Comparison of ENCODE assay signal across 14 cellular contexts in genomic region chr15:48642795-48643194, GRCh38. TPM values are rescaled to one million over a fixed set of nuclear protein-coding genes. Genes with fewer than 3 reads are reported as not detected.
DNase-seq lines count a peak whose midpoint lies in the region; ATAC-seq and TF ChIP-seq lines count a peak whose summit lies in the region.
"Had no signal": no experiment of that assay in that cellular context is flagged by ENCODE, and none has a peak within 500 bp of the region (broad histone marks: within the 10 kb centered on the region; RNA-seq: fewer than 3 reads in every experiment).

No MANE protein-coding gene starts in this region.

- no peaks in the 10 kb centered on the region for H3K9me3 ChIP-seq in BLaER1 treated with 17β-estradiol and CSF1 and Interleukin-3, amounts not matched to agents 10 nM and 100 nM (replicated peaks in 1 of 11)
- H3K9me3 ChIP-seq in hepatocyte (ENCODE audit: low read depth) (no peaks in the 10 kb centered on the region), Caco-2 (no peaks in the 10 kb centered on the region)
- no peaks in the 10 kb centered on the region for H3K9me3 ChIP-seq in CD4-positive, alpha-beta T cell (ENCODE audit: control insufficient read depth, low read length)

- BruUV-seq in Caco-2 (replicated peaks; lab: Mats Ljungman, UMichigan) = no TSS peak

- peaks cover 65% of the 10 kb centered on the region for H3K79me2 ChIP-seq in hepatocyte

- intact Hi-C loops in Caco-2 (cut with micrococcal nuclease; ENCODE audit: unreplicated experiment) = loop anchor here (10.0 kb wide), 1 partner anchor 288 kb away; no protein-coding TSS in a partner anchor
- intact Hi-C loops in CD4-positive, alpha-beta T cell (cut with DNase I, micrococcal nuclease) = no loop called here

- TF ChIP-seq CTCF in WI38 (IDR thresholded peaks at IDR 0.05; ENCODE audit: low read depth, low read length) (no peak), hepatocyte (IDR thresholded peaks at IDR 0.05; ENCODE audit: poor library complexity) (no peak), Caco-2 (IDR thresholded peaks at IDR 0.05; ENCODE audit: insufficient read depth in 1 of 2, low read depth in 1 of 2, low read length in 1 of 2, severe bottlenecking in 1 of 2, unreplicated experiment in 1 of 2) (no peak)
- TF ChIP-seq CTCF in CD4-positive, alpha-beta T cell (IDR thresholded peaks at IDR 0.05) = no peak

- H3K9me2 ChIP-seq in hepatocyte (replicated peaks; ENCODE audit: insufficient read depth) = no peaks in the 10 kb centered on the region

- peaks cover 9 to 32% (median 20%) of the 10 kb centered on the region in 10 experiments for H3K4me1 ChIP-seq in BLaER1 treated with 17β-estradiol and CSF1 and Interleukin-3, amounts not matched to agents 10 nM and 100 nM
- H3K4me1 ChIP-seq in hepatocyte (ENCODE audit: insufficient read depth) (no peaks in the 10 kb centered on the region), Caco-2 (no peaks in the 10 kb centered on the region)

- H2AFZ ChIP-seq in hepatocyte = no peak overlapping the region

- no peaks in the 10 kb centered on the region for H3K4me1 Mint-ChIP-seq in Caco-2 (ENCODE audit: low read depth, unreplicated experiment)
- no peaks in the 10 kb centered on the region for H3K4me1 Mint-ChIP-seq in CD4-positive, alpha-beta T cell (ENCODE audit: low read depth)
- H3K4me1 Mint-ChIP-seq: central memory CD8-positive, alpha-beta T cell had no signal

- H3K27me3 ChIP-seq in BLaER1 treated with 17β-estradiol and CSF1 and Interleukin-3, amounts not matched to agents 10 nM and 100 nM = peaks cover 48 to 52% (median 52%) of the 10 kb centered on the region in 11 experiments
- H3K27me3 ChIP-seq in hepatocyte = peaks cover 25% of the 10 kb centered on the region
- H3K27me3 ChIP-seq in Caco-2 (replicated peaks; ENCODE audit: control insufficient read depth, insufficient read depth, low read length) = no peaks in the 10 kb centered on the region
- H3K27me3 ChIP-seq in CD4-positive, alpha-beta T cell (ENCODE audit: control insufficient read depth, insufficient read depth, low read length) = peaks cover 41% of the 10 kb centered on the region

- H3K27ac Mint-ChIP-seq in Caco-2 (ENCODE audit: unreplicated experiment) = no peak overlapping the region
- no peak overlapping the region for H3K27ac Mint-ChIP-seq in CD4-positive, alpha-beta T cell
- H3K27ac Mint-ChIP-seq: activated B cell treated with CpG ODN at 0.5 μM for 24 hours, CD14-positive monocyte had no signal

- H3K36me3 Mint-ChIP-seq in Caco-2 (ENCODE audit: insufficient read depth, unreplicated experiment) = no peaks in the 10 kb centered on the region
- no peaks in the 10 kb centered on the region for H3K36me3 Mint-ChIP-seq in CD4-positive, alpha-beta T cell (ENCODE audit: low read depth)
- H3K36me3 Mint-ChIP-seq: CD14-positive monocyte had no signal

- no peak for ATAC-seq in CD4-positive, alpha-beta T cell (ENCODE audit: poor library complexity)

- H3K36me3 ChIP-seq in BLaER1 treated with 17β-estradiol and CSF1 and Interleukin-3, amounts not matched to agents 10 nM and 100 nM = no peaks in the 10 kb centered on the region
- no peaks in the 10 kb centered on the region for H3K36me3 ChIP-seq in hepatocyte (replicated peaks; ENCODE audit: insufficient read depth, low read depth)
- H3K36me3 ChIP-seq in Caco-2 (ENCODE audit: control insufficient read depth, insufficient read depth, low read length) = no peaks in the 10 kb centered on the region

- peak overlapping the region in 8 of 11 experiments; percentile 4 to 64 (median 34); a peak in 10 of 22 replicates for H3K4me2 ChIP-seq in BLaER1 treated with 17β-estradiol and CSF1 and Interleukin-3, amounts not matched to agents 10 nM and 100 nM
- peak overlapping the region; percentile 87 for H3K4me2 ChIP-seq in hepatocyte

- no peak overlapping the region for H3K9ac ChIP-seq in BLaER1 treated with 17β-estradiol and CSF1 and Interleukin-3, amounts not matched to agents 10 nM and 100 nM

- no peak overlapping the region for H3K4me3 Mint-ChIP-seq in Caco-2 (ENCODE audit: unreplicated experiment)
- H3K4me3 Mint-ChIP-seq in CD4-positive, alpha-beta T cell = no peak overlapping the region
- H3K4me3 Mint-ChIP-seq: activated B cell treated with CpG ODN at 0.5 μM for 24 hours; central memory CD8-positive, alpha-beta T cell had no signal

- POLR2A ChIA-PET in Caco-2 (lab: Charles Lee) = no interaction called here
- POLR2A ChIA-PET in CD4-positive, alpha-beta T cell (lab: Charles Lee) = no interaction called here

- H3K9me3 Mint-ChIP-seq in Caco-2 (ENCODE audit: unreplicated experiment) = no peaks in the 10 kb centered on the region
- H3K9me3 Mint-ChIP-seq in CD4-positive, alpha-beta T cell = no peaks in the 10 kb centered on the region
- H3K9me3 Mint-ChIP-seq: activated B cell treated with CpG ODN at 0.5 μM for 24 hours; central memory CD8-positive, alpha-beta T cell had no signal

- CTCF ChIA-PET in Caco-2 (lab: Charles Lee) = no interaction called here
- CTCF ChIA-PET in CD4-positive, alpha-beta T cell (lab: Charles Lee) = no interaction called here

- H4K20me1 ChIP-seq in BLaER1 treated with 17β-estradiol and CSF1 and Interleukin-3, amounts not matched to agents 10 nM and 100 nM = peaks cover 0 to 27% (median 12%) of the 10 kb centered on the region in 11 experiments; a peak in 13 of 22 replicates
- peaks cover 4% of the 10 kb centered on the region for H4K20me1 ChIP-seq in hepatocyte (ENCODE audit: insufficient read depth, poor library complexity, severe bottlenecking)

- H3K27ac ChIP-seq in BLaER1 treated with 17β-estradiol and CSF1 and Interleukin-3, amounts not matched to agents 10 nM and 100 nM = no peak overlapping the region
- H3K27ac ChIP-seq in hepatocyte (no peak overlapping the region), skin epidermis (peak overlapping the region in 6 of 21 experiments; percentile 74 to 94 (median 82))
- no peak overlapping the region for H3K27ac ChIP-seq in CD4-positive, alpha-beta T cell (ENCODE audit: low read depth, low read length)

- no peak overlapping the region for H3K4me3 ChIP-seq in BLaER1 treated with 17β-estradiol and CSF1 and Interleukin-3, amounts not matched to agents 10 nM and 100 nM
- H3K4me3 ChIP-seq in WI38 (ENCODE audit: low read depth, low read length) = peak overlapping the region; percentile 98
- H3K4me3 ChIP-seq in hepatocyte = peak overlapping the region; percentile 82
- peak overlapping the region in 6 of 7 experiments; percentile 5 to 66 (median 50) for H3K4me3 ChIP-seq in skin epidermis
- no peak overlapping the region for H3K4me3 ChIP-seq in Caco-2 (ENCODE audit: low read depth, low read length)

- 41% methylated on average over 1 of the region's 1 CpG for WGBS in hepatocyte (ENCODE audit: low lambda C conversion rate, missing lambda C conversion rate)

- peaks cover 7% of the 10 kb centered on the region for H3K27me3 Mint-ChIP-seq in Caco-2 (ENCODE audit: insufficient read depth, unreplicated experiment)
- peaks cover 44% of the 10 kb centered on the region for H3K27me3 Mint-ChIP-seq in CD4-positive, alpha-beta T cell

- DNase-seq in hepatocyte (ENCODE audit: low spot score) = no peak
- no peak for DNase-seq in activated CD8-positive, alpha-beta memory T cell treated with anti-CD3 and anti-CD28 coated beads for 24 hours
- DNase-seq in HuH-7 (ENCODE audit: low spot score) = no peak
- no peak for DNase-seq in Caco-2
- DNase-seq in CD4-positive, alpha-beta T cell = no peak
- DNase-seq: activated B cell treated with CpG ODN at 0.5 μM for 24 hours, NCI-H1048, NCI-H526, SIG-M5 had no signal

RNA-seq across cellular contexts. Expression of gene FBN1, which starts 2.7 kb away (rescaled TPM):
- total RNA-seq in hepatocyte (172 and 199 TPM in 2 replicates), Caco-2 (2022) (0.21 and 0.43 TPM in 2 replicates)
- polyA plus RNA-seq in hepatocyte = 69.4 and 76.6 TPM in 2 replicates
- total RNA-seq in CD4-positive, alpha-beta T cell = under 1 TPM; 0.11 to 0.25 TPM
- polyA plus RNA-seq: CD14-positive monocyte had no signal

Comparison
In these comparisons a context has a peak if more than half of its experiments do, and no peak if none do; other contexts are left out.
1. H3K4me3 ChIP-seq: peak in WI38 (single experiment), hepatocyte (single experiment) and skin epidermis (6 of 7); none in BLaER1 treated with 17β-estradiol and CSF1 and Interleukin-3, amounts not matched to agents 10 nM and 100 nM (0 of 10) and Caco-2 (single experiment).
2. RNA of gene FBN1, which starts 2.7 kb away (total RNA-seq): 172 to 199 TPM in hepatocyte; 0.21 to 0.43 TPM in Caco-2 and 0.11 to 0.25 TPM in CD4-positive, alpha-beta T cell; every median in the first group is over 100 times any median in the second.